1 cellular context compared by ENCODE assay signal in genomic region chr6:108561742-108562502, GRCh38.
TF ChIP-seq lines count a peak whose summit lies in the region.

No MANE protein-coding gene starts in this region.

TF ChIP-seq in HepG2, 621 proteins besides CTCF, POLR2A, EP300 and RAD21 (continued from another document and continues in another):
- TF ChIP-seq ZGPAT (CRISPR knock-in tag; IDR thresholded peaks at IDR 0.05) (no peak), STAT6 (CRISPR knock-in tag; IDR thresholded peaks at IDR 0.05; ENCODE audit: borderline replicate concordance) (no peak), ZNF773 (CRISPR knock-in tag; IDR thresholded peaks at IDR 0.05; ENCODE audit: borderline replicate concordance) (no peak), PHF5A (CRISPR knock-in tag; IDR thresholded peaks at IDR 0.05; ENCODE audit: low read depth, unreplicated experiment) (no peak), ZSCAN31 (CRISPR knock-in tag; IDR thresholded peaks at IDR 0.05; ENCODE audit: low read depth) (no peak), THYN1 (CRISPR knock-in tag; IDR thresholded peaks at IDR 0.05; ENCODE audit: borderline replicate concordance, low read depth) (no peak), ZNF772 (CRISPR knock-in tag; IDR thresholded peaks at IDR 0.05) (no peak), MAZ (IDR thresholded peaks at IDR 0.05; ENCODE audit: borderline replicate concordance, low read depth, low read length) (no peak), MAZ (CRISPR knock-in tag; IDR thresholded peaks at IDR 0.05; ENCODE audit: low read depth) (no peak), ZNF570 (CRISPR knock-in tag; IDR thresholded peaks at IDR 0.05; ENCODE audit: borderline replicate concordance) (no peak), NFE2L1 (CRISPR knock-in tag; IDR thresholded peaks at IDR 0.05; ENCODE audit: borderline replicate concordance) (no peak), ZNF737 (CRISPR knock-in tag; IDR thresholded peaks at IDR 0.05; ENCODE audit: borderline replicate concordance) (no peak), ZNF18 (CRISPR knock-in tag; IDR thresholded peaks at IDR 0.05; ENCODE audit: insufficient replicate concordance) (no peak), GABPA (IDR thresholded peaks at IDR 0.05; ENCODE audit: low read depth, low read length) (no peak), GABPA (CRISPR knock-in tag; IDR thresholded peaks at IDR 0.05; ENCODE audit: low read depth) (no peak), SMAD3 (CRISPR knock-in tag; IDR thresholded peaks at IDR 0.05) (no peak), MTERF4 (CRISPR knock-in tag; IDR thresholded peaks at IDR 0.05) (no peak), ESRRA (CRISPR knock-in tag; IDR thresholded peaks at IDR 0.05; ENCODE audit: low read depth) (no peak), HIVEP1 (CRISPR knock-in tag; IDR thresholded peaks at IDR 0.05) (no peak), ZNF180 (CRISPR knock-in tag; IDR thresholded peaks at IDR 0.05; ENCODE audit: borderline replicate concordance, low read depth) (no peak), TCF7L2 (IDR thresholded peaks at IDR 0.05; ENCODE audit: low read depth, low read length) (no peak), ATF6 (CRISPR knock-in tag; conservative IDR thresholded peaks at IDR 0.05) (no peak), GMEB2 (CRISPR knock-in tag; IDR thresholded peaks at IDR 0.05; ENCODE audit: low read depth) (no peak), SP4 (CRISPR knock-in tag; IDR thresholded peaks at IDR 0.05) (no peak), ELK4 (CRISPR knock-in tag; IDR thresholded peaks at IDR 0.05; ENCODE audit: borderline replicate concordance) (no peak), MLLT10 (CRISPR knock-in tag; IDR thresholded peaks at IDR 0.05) (no peak), ZFX (CRISPR knock-in tag; IDR thresholded peaks at IDR 0.05; ENCODE audit: low read depth) (no peak), ZNF331 (CRISPR knock-in tag; IDR thresholded peaks at IDR 0.05) (no peak), RFX5 (IDR thresholded peaks at IDR 0.05; ENCODE audit: low read depth, low read length) (no peak), HOXD1 (CRISPR knock-in tag; IDR thresholded peaks at IDR 0.05) (no peak), NFATC3 (CRISPR knock-in tag; IDR thresholded peaks at IDR 0.05) (no peak), SAFB2 (CRISPR knock-in tag; IDR thresholded peaks at IDR 0.05; ENCODE audit: borderline replicate concordance, low read depth) (no peak), HOMEZ (CRISPR knock-in tag; IDR thresholded peaks at IDR 0.05; ENCODE audit: low read depth) (no peak), MLXIP (CRISPR knock-in tag; IDR thresholded peaks at IDR 0.05; ENCODE audit: borderline replicate concordance) (no peak), ZBTB39 (CRISPR knock-in tag; IDR thresholded peaks at IDR 0.05) (no peak), SMAD9 (CRISPR knock-in tag; IDR thresholded peaks at IDR 0.05) (no peak), SUZ12 (IDR thresholded peaks at IDR 0.05; ENCODE audit: low read depth, low read length) (no peak), MEF2D (CRISPR knock-in tag; IDR thresholded peaks at IDR 0.05) (no peak), ATF5 (CRISPR knock-in tag; IDR thresholded peaks at IDR 0.05; ENCODE audit: low read depth) (no peak), ERF (CRISPR knock-in tag; IDR thresholded peaks at IDR 0.05) (no peak), ZNF3 (CRISPR knock-in tag; IDR thresholded peaks at IDR 0.05) (no peak), ZMYM4 (CRISPR knock-in tag; IDR thresholded peaks at IDR 0.05) (no peak), ZNF605 (CRISPR knock-in tag; IDR thresholded peaks at IDR 0.05) (no peak)
